13 cellular contexts compared by ENCODE assay signal in the genomic region with DNA sequence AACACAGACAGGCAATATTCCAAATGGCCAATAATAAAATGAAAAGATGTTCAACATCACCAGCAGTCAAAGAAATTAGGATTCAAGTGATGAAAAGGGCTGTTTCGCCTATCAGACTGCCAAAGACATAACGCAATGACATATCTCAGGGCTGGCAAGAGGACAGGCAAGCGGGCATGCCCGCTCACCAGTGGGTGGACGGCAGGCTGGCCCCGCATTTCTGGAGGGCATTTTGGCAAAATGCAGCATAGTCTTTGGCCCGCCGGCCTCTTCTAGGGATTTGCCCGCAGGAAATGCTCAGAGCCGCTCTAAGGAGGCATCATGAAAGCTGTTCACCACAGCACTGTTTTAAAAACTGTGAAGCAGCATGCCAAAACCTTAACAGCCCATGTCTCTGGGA. TPM values are rescaled to one million over a fixed set of nuclear protein-coding genes. Genes with fewer than 3 reads are reported as not detected.
DNase-seq lines count a peak whose midpoint lies in the region; ATAC-seq and TF ChIP-seq lines count a peak whose summit lies in the region.
"Had no signal": no experiment of that assay in that cellular context is flagged by ENCODE, and none has a peak within 500 bp of the region (broad histone marks: within the 10 kb centered on the region; RNA-seq: fewer than 3 reads in every experiment).

No MANE protein-coding gene starts in this region.

- peak overlapping the region; percentile 84 for H3K4me2 ChIP-seq in skeletal muscle satellite cell (ENCODE audit: low read length)

- no peaks in the 10 kb centered on the region for H3K9me3 ChIP-seq in SK-N-MC (ENCODE audit: low read depth, low read length)
- H3K9me3 ChIP-seq in skeletal muscle satellite cell (replicated peaks; ENCODE audit: low read length) = no peaks in the 10 kb centered on the region

- no peak overlapping the region for H3K27ac Mint-ChIP-seq in activated naive CD4-positive, alpha-beta T cell treated with anti-CD3 and anti-CD28 coated beads, Interleukin-2, amount 10 ng/mL, durations not matched to agents 7 days and 5 days
- no peak overlapping the region for H3K27ac Mint-ChIP-seq in endothelial cell (ENCODE audit: unreplicated experiment)

- 0 out of 2 replicates have a peak overlapping the region, but pooled peaks have one; percentile 19 for H3K4me3 ChIP-seq in SK-N-MC
- no peak overlapping the region for H3K4me3 ChIP-seq in skeletal muscle satellite cell (ENCODE audit: low read length)

- ATAC-seq in GM21717 (IDR thresholded peaks at IDR 0.05; ENCODE audit: unreplicated experiment) (no peak), HG03520 (IDR thresholded peaks at IDR 0.05; ENCODE audit: unreplicated experiment) (no peak)

- H3K27ac ChIP-seq in SK-N-MC = peak overlapping the region; percentile 44; the same call in 1 of the 2 replicates

- H3K9ac ChIP-seq in SK-N-MC (ENCODE audit: insufficient read length) (no peak overlapping the region), skeletal muscle satellite cell (ENCODE audit: low read depth, low read length) (no peak overlapping the region)

- H3K36me3 Mint-ChIP-seq in activated naive CD4-positive, alpha-beta T cell treated with anti-CD3 and anti-CD28 coated beads, Interleukin-2, amount 10 ng/mL, durations not matched to agents 7 days and 5 days = no peaks in the 10 kb centered on the region
- H3K36me3 Mint-ChIP-seq in endothelial cell (ENCODE audit: low read depth, unreplicated experiment) = no peaks in the 10 kb centered on the region

- peak overlapping the region; percentile 31 for H3K4me3 Mint-ChIP-seq in activated naive CD4-positive, alpha-beta T cell treated with anti-CD3 and anti-CD28 coated beads, Interleukin-2, amount 10 ng/mL, durations not matched to agents 7 days and 5 days
- H3K4me3 Mint-ChIP-seq in endothelial cell (ENCODE audit: unreplicated experiment) = peak overlapping the region; percentile 90

- H3K4me1 Mint-ChIP-seq in activated naive CD4-positive, alpha-beta T cell treated with anti-CD3 and anti-CD28 coated beads, Interleukin-2, amount 10 ng/mL, durations not matched to agents 7 days and 5 days = peaks cover 8% of the 10 kb centered on the region
- no peaks in the 10 kb centered on the region for H3K4me1 Mint-ChIP-seq in endothelial cell (ENCODE audit: unreplicated experiment)

- H3K9me3 Mint-ChIP-seq in activated naive CD4-positive, alpha-beta T cell treated with anti-CD3 and anti-CD28 coated beads, Interleukin-2, amount 10 ng/mL, durations not matched to agents 7 days and 5 days = no peaks in the 10 kb centered on the region
- H3K9me3 Mint-ChIP-seq in endothelial cell (ENCODE audit: unreplicated experiment) = no peaks in the 10 kb centered on the region

- TF ChIP-seq CTCF in endothelial cell (IDR thresholded peaks at IDR 0.05; ENCODE audit: unreplicated experiment) = no peak

- CTCF ChIA-PET in activated naive CD4-positive, alpha-beta T cell treated with anti-CD3 and anti-CD28 coated beads, Interleukin-2, amount 10 ng/mL, durations not matched to agents 7 days and 5 days (lab: Charles Lee) = no interaction called here

- no peaks in the 10 kb centered on the region for H3K27me3 ChIP-seq in skeletal muscle satellite cell (ENCODE audit: control insufficient read depth, insufficient read depth, low read length)

- H3K27me3 Mint-ChIP-seq in activated naive CD4-positive, alpha-beta T cell treated with anti-CD3 and anti-CD28 coated beads, Interleukin-2, amount 10 ng/mL, durations not matched to agents 7 days and 5 days = peaks cover 76% of the 10 kb centered on the region
- peaks cover 8% of the 10 kb centered on the region for H3K27me3 Mint-ChIP-seq in endothelial cell (ENCODE audit: unreplicated experiment)

- DNase-seq in activated naive CD4-positive, alpha-beta T cell treated with anti-CD3 and anti-CD28 coated beads, Interleukin-2, amount 10 ng/mL, durations not matched to agents 7 days and 5 days = no peak
- DNase-seq in activated naive CD4-positive, alpha-beta T cell treated with Interleukin-2 at 50 U/mL for 16 hours = no peak
- DNase-seq in SK-N-MC (ENCODE audit: low read depth, low spot score) (no peak), endothelial cell (ENCODE audit: low spot score) (no peak), superior temporal gyrus (ENCODE audit: extremely low spot score) (no peak)
- DNase-seq: NCI-H1048 had no signal

- no peaks in the 10 kb centered on the region for H3K36me3 ChIP-seq in SK-N-MC (ENCODE audit: insufficient read depth, low read length)
- H3K36me3 ChIP-seq in skeletal muscle satellite cell (ENCODE audit: insufficient read depth, low read length) = no peaks in the 10 kb centered on the region

- H3K4me1 ChIP-seq in skeletal muscle satellite cell (ENCODE audit: control insufficient read depth, insufficient read depth, low read length) = peaks cover 5% of the 10 kb centered on the region

RNA-seq across cellular contexts. Expression of a gene that starts 1.4 kb away (rescaled TPM):
- total RNA-seq in endothelial cell (ENCODE audit: unreplicated experiment) = 21.5 TPM
- total RNA-seq in skeletal muscle satellite cell (2012; rRNA removed) = 7.9 and 8.9 TPM in 2 replicates

RNA-seq across cellular contexts. Expression of a gene that starts 22.3 kb away (rescaled TPM):
- 42.8 TPM for total RNA-seq in endothelial cell (ENCODE audit: unreplicated experiment)
- 26.6 and 32.8 TPM in 2 replicates for total RNA-seq in skeletal muscle satellite cell (2012; rRNA removed)

RNA-seq across cellular contexts. Expression of a gene that starts 43.0 kb away (rescaled TPM):
- total RNA-seq in endothelial cell (ENCODE audit: unreplicated experiment) = not detected
- total RNA-seq in skeletal muscle satellite cell (2012; rRNA removed) = not detected in 2 replicates
- total RNA-seq: cardiac septum, esophagus mucosa, H1, HT1080 had no signal
